In the genomic region with DNA sequence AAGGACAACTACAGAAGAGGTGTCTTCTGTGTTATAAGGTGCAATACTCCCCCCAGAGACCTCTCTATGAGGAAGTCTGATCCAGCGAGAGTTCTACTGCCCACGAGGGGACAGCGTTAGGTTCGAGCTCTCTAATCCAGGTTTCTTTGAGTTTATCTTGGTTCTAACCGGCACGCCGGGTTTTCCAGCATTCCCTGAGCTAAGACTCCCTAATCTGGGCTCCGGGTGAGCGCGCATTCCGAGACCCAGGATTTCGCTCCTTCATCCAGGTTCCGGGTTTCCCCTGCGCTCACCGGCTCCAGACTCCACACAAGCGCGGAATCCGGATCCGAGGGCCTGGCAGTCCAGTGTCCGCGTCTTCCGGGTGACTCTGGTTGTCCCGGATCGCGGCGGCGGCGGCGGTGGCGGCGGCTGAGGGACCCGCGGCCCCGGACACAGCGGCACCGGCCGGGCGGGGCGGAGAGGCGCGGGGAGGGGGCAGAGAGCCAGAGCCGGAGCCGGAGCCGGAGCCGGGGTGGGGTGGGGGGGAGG, we compare ENCODE assay signal across 8 cellular contexts.
DNase-seq lines count a peak whose midpoint lies in the region; TF ChIP-seq lines count a peak whose summit lies in the region.

A gene with protein sequence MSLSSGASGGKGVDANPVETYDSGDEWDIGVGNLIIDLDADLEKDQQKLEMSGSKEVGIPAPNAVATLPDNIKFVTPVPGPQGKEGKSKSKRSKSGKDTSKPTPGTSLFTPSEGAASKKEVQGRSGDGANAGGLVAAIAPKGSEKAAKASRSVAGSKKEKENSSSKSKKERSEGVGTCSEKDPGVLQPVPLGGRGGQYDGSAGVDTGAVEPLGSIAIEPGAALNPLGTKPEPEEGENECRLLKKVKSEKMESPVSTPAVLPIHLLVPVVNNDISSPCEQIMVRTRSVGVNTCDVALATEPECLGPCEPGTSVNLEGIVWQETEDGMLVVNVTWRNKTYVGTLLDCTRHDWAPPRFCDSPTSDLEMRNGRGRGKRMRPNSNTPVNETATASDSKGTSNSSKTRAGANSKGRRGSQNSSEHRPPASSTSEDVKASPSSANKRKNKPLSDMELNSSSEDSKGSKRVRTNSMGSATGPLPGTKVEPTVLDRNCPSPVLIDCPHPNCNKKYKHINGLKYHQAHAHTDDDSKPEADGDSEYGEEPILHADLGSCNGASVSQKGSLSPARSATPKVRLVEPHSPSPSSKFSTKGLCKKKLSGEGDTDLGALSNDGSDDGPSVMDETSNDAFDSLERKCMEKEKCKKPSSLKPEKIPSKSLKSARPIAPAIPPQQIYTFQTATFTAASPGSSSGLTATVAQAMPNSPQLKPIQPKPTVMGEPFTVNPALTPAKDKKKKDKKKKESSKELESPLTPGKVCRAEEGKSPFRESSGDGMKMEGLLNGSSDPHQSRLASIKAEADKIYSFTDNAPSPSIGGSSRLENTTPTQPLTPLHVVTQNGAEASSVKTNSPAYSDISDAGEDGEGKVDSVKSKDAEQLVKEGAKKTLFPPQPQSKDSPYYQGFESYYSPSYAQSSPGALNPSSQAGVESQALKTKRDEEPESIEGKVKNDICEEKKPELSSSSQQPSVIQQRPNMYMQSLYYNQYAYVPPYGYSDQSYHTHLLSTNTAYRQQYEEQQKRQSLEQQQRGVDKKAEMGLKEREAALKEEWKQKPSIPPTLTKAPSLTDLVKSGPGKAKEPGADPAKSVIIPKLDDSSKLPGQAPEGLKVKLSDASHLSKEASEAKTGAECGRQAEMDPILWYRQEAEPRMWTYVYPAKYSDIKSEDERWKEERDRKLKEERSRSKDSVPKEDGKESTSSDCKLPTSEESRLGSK (N-terminal part only) (plus strand): TSS at position 373 of the 531 bp plus-strand sequence. CDS start 38,842 bp downstream, outside the sequence.

- H3K9ac ChIP-seq in OCI-LY3 (ENCODE audit: low read length): peak within 1 kb of the TSS; percentile 76

- H3K4me3 ChIP-seq in OCI-LY3 (ENCODE audit: low read length): peak within 1 kb of the TSS; percentile 84

- H3K27me3 ChIP-seq in OCI-LY3 (ENCODE audit: low read depth, low read length): no peaks in the 10 kb centered on the region

- TF ChIP-seq CTCF in OCI-LY3 (IDR thresholded peaks at IDR 0.05; ENCODE audit: low read depth, low read length): peak; percentile 36

- peaks cover 25% of the 10 kb centered on the region for H4K20me1 ChIP-seq in OCI-LY3 (ENCODE audit: insufficient read depth, low read length)

- peaks cover 47% of the 10 kb centered on the region for H3K4me1 ChIP-seq in OCI-LY3 (ENCODE audit: low read length)

- H3K36me3 ChIP-seq in OCI-LY3 (replicated peaks; ENCODE audit: low read depth, low read length): peaks cover 9% of the 10 kb centered on the region

- H3K4me2 ChIP-seq in OCI-LY3 (ENCODE audit: low read length): peak within 1 kb of the TSS; percentile 86

- peak within 1 kb of the TSS; percentile 45 for H3K27ac ChIP-seq in OCI-LY3 (ENCODE audit: low read length)

- peak within 1 kb of the TSS; percentile 96 for H2AFZ ChIP-seq in OCI-LY3 (ENCODE audit: low read depth, low read length)

- peak; percentile 67 to 71 for DNase-seq in AML-193 (lab: John Stamatoyannopoulos, UW)
- peak; percentile 80 for DNase-seq in GM19238 (ENCODE audit: insufficient read length, low spot score)
- DNase-seq in HUDEP-2 (lab: John Stamatoyannopoulos, UW; ENCODE audit: unreplicated experiment in 76 of 76): peak in 74 of 76 experiments; percentile 3 to 91 (median 73)
- DNase-seq in activated T-cell treated with anti-CD3 and anti-CD28 coated beads for 24 hours (ENCODE audit: low read depth): peak; percentile 89
- DNase-seq in epidermal melanocyte (ENCODE audit: insufficient read length, low spot score): peak; percentile 90
- DNase-seq in midbrain (lab: John Stamatoyannopoulos, UW): peak; percentile 88
- peak; percentile 64 to 69 for DNase-seq in stimulated activated CD8-positive, alpha-beta memory T cell treated with anti-CD3 and anti-CD28 coated beads, Interleukin-15, amount 100 ng/mL, for 4 hours (ENCODE audit: low read depth in 2 of 2)

- no peaks in the 10 kb centered on the region for H3K9me3 ChIP-seq in OCI-LY3 (ENCODE audit: insufficient read depth, low read length)

- H3K79me2 ChIP-seq in OCI-LY3 (ENCODE audit: low read length): peaks cover 42% of the 10 kb centered on the region

Comparison
In these comparisons a context has a peak if more than half of its experiments do, and no peak if none do; other contexts are left out.
1. Peak in every context shown above with its lines: DNase-seq, H3K4me3 ChIP-seq and H3K27ac ChIP-seq.